In the genomic region with DNA sequence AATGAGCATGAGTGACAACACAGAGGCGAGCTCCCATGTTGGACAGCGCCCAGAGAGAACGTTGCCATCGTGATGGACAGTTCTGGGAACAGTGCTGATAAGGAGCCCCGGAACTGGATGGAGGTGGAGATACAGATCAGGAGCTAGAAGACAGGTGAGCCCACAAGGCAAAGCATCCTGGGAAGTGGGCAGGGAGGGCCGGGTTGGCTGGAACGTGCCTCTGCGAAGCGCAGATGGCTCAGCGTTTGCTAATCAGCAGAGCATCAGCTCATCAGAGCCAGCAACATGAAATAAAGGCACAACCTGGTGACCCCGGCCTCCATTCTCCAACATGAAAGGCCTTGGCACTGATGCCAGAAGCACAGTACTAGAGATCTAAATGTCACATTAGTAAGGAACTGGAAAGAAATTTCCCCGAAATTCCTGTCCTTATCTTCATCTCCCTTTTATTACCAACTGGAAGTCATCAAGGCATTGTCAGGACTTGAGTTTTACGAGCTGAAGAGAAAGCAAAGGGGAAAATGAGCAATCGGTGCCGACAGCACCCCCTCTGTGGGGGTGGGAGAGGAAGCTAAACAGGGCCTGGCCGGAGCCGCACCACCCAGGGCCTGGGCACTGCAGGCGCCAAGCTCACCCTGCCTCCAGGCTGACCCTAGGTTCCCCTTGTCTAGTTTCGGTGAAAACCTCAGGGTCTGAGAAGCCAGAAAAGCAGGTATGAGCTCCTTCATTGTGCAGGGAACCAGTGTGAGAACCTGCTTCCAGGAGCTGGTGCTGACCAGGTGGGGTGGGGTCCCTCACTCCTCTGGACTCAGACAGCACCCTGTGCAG, we compare ENCODE assay signal across 23 cellular contexts. TPM values are rescaled to one million over a fixed set of nuclear protein-coding genes. Genes with fewer than 3 reads are reported as not detected.
DNase-seq lines count a peak whose midpoint lies in the region; ATAC-seq, FAIRE-seq and TF ChIP-seq lines count a peak whose summit lies in the region.
"Had no signal": no experiment of that assay in that cellular context is flagged by ENCODE, and none has a peak within 500 bp of the region (broad histone marks: within the 10 kb centered on the region; RNA-seq: fewer than 3 reads in every experiment).

No MANE protein-coding gene starts in this region.

- H3K4me1 ChIP-seq in K562 (replicated peaks in 1 of 2; ENCODE audit: control insufficient read depth in 2 of 2, insufficient read depth in 2 of 2, low read length in 2 of 2): no peaks in the 10 kb centered on the region; a peak in 1 of 5 replicates
- peaks cover 82% of the 10 kb centered on the region for H3K4me1 ChIP-seq in mesodermal cell (ENCODE audit: control insufficient read depth, insufficient read depth, low read length, poor library complexity, severe bottlenecking)

- H3K4me3 ChIP-seq in K562: no peak overlapping the region
- no peak overlapping the region for H3K4me3 ChIP-seq in mesodermal cell (ENCODE audit: extremely low read depth, insufficient read depth, low read length, poor library complexity, severe bottlenecking)
- H3K4me3 ChIP-seq: cardiac muscle cell had no signal

- in situ Hi-C loops in K562 (cut with MboI): no loop called here

- H3K4me1 Mint-ChIP-seq in type B pancreatic cell (ENCODE audit: unreplicated experiment): peaks cover 63% of the 10 kb centered on the region
- H3K4me1 Mint-ChIP-seq: activated naive CD4-positive, alpha-beta T cell treated with anti-CD3 and anti-CD28 coated beads, Interleukin-2, amount 50 U/mL, for 24 hours; CD4-positive, CD25-positive, alpha-beta regulatory T cell had no signal

- BruUV-seq in K562 (replicated peaks; lab: Mats Ljungman, UMichigan): no TSS peak

- POLR2A ChIA-PET in K562 (lab: Yijun Ruan, JAX): interaction anchor here (0.6 to 1.0 kb wide), 3 partner anchors 12 to 626 kb away, joined by 3 to 5 read pairs (median 4); no protein-coding TSS in a partner anchor

- no peaks in the 10 kb centered on the region for H3K9me3 ChIP-seq in K562 (replicated peaks; ENCODE audit: control insufficient read depth, insufficient read depth, low read depth, low read length)
- H3K9me3 ChIP-seq in mesodermal cell (ENCODE audit: control insufficient read depth, low read length): no peaks in the 10 kb centered on the region

- H3K27me3 ChIP-seq in K562 (ENCODE audit: control insufficient read depth in 2 of 2, insufficient read depth in 2 of 2, low read length in 2 of 2): peaks cover 13 to 66% of the 10 kb centered on the region in 2 experiments; a peak in 4 of 5 replicates
- H3K27me3 ChIP-seq: cardiac muscle cell had no signal

- no peaks in the 10 kb centered on the region for H3K36me3 Mint-ChIP-seq in type B pancreatic cell
- H3K36me3 Mint-ChIP-seq: activated naive CD4-positive, alpha-beta T cell treated with anti-CD3 and anti-CD28 coated beads, Interleukin-2, amount 50 U/mL, for 24 hours; CD4-positive, CD25-positive, alpha-beta regulatory T cell; naive B cell had no signal

- 1% methylated on average over 19 of the region's 19 CpGs for WGBS in K562 (ENCODE audit: insufficient coverage, low coverage, missing lambda C conversion rate)
- 81 to 88% methylated on average over 16 to 17 of the region's 19 CpGs for WGBS in mesodermal cell (ENCODE audit: insufficient coverage in 2 of 2), 2 experiments

- TF ChIP-seq EP300 in K562 (IDR thresholded peaks at IDR 0.05; ENCODE audit: low read length): no peak

- H3K9me3 Mint-ChIP-seq in type B pancreatic cell: no peaks in the 10 kb centered on the region
- H3K9me3 Mint-ChIP-seq: activated naive CD4-positive, alpha-beta T cell treated with anti-CD3 and anti-CD28 coated beads, Interleukin-2, amount 50 U/mL, for 24 hours; CD4-positive, CD25-positive, alpha-beta regulatory T cell; naive B cell had no signal

- no peak for FAIRE-seq in K562 (lab: Jason Lieb, UNC)

- H3K36me3 ChIP-seq in K562 (ENCODE audit: control insufficient read depth, insufficient read depth, low read length) (no peaks in the 10 kb centered on the region), mesodermal cell (ENCODE audit: control insufficient read depth, insufficient read depth, low read length) (no peaks in the 10 kb centered on the region)
- H3K36me3 ChIP-seq: cardiac muscle cell had no signal

- no peak overlapping the region for H3K9ac ChIP-seq in K562 (ENCODE audit: insufficient read depth in 1 of 2, low read depth in 2 of 2, low read length in 2 of 2)

- TF ChIP-seq RAD21 in K562 (CRISPR knock-in tag; conservative IDR thresholded peaks at IDR 0.05 in 1 of 2, IDR thresholded peaks at IDR 0.05 in 1 of 2): no peak

- TF ChIP-seq CTCF in K562 (IDR thresholded peaks at IDR 0.05 in 2 of 3, conservative IDR thresholded peaks at IDR 0.05 in 1 of 3; ENCODE audit: insufficient read depth in 2 of 3, low read depth in 1 of 3, low read length in 3 of 3) (no peak), type B pancreatic cell (conservative IDR thresholded peaks at IDR 0.05) (no peak)

- no peak for ATAC-seq in K562
- ATAC-seq in GM18867 (IDR thresholded peaks at IDR 0.05; ENCODE audit: unreplicated experiment): no peak
- ATAC-seq: left ventricle myocardium superior, T-helper 17 cell had no signal

- no peaks in the 10 kb centered on the region for H3K79me2 ChIP-seq in K562 (ENCODE audit: control insufficient read depth, insufficient read depth, low read length)

- H3K27ac ChIP-seq in K562 (ENCODE audit: extremely low read depth, low read depth, low read length): no peak overlapping the region
- peak overlapping the region; percentile 98 for H3K27ac ChIP-seq in mesodermal cell (ENCODE audit: low read depth, low read length, severe bottlenecking)
- H3K27ac ChIP-seq: 22Rv1, cardiac muscle cell, RWPE1 had no signal

- no peak overlapping the region for H2AFZ ChIP-seq in K562 (ENCODE audit: low read depth, low read length)

- H3K4me3 Mint-ChIP-seq in type B pancreatic cell: peak overlapping the region; percentile 34
- H3K4me3 Mint-ChIP-seq: activated naive CD4-positive, alpha-beta T cell treated with anti-CD3 and anti-CD28 coated beads, Interleukin-2, amount 50 U/mL, for 24 hours; CD4-positive, CD25-positive, alpha-beta regulatory T cell; naive B cell; T-helper 17 cell had no signal

- intact Hi-C loops in K562 (cut with micrococcal nuclease): no loop called here

- H3K4me2 ChIP-seq in K562 (ENCODE audit: insufficient read depth, low read length): no peak overlapping the region

- H4K20me1 ChIP-seq in K562 (replicated peaks; ENCODE audit: control insufficient read depth, insufficient read depth, low read length): peaks cover 7% of the 10 kb centered on the region; the same call in 1 of the 2 replicates

- H3K27ac Mint-ChIP-seq in type B pancreatic cell: peak overlapping the region; percentile 96
- H3K27ac Mint-ChIP-seq: activated naive CD4-positive, alpha-beta T cell treated with anti-CD3 and anti-CD28 coated beads, Interleukin-2, amount 50 U/mL, for 24 hours; CD4-positive, CD25-positive, alpha-beta regulatory T cell; naive B cell; T-helper 17 cell had no signal

- TF ChIP-seq POLR2A in K562 (conservative IDR thresholded peaks at IDR 0.05): no peak

- CTCF ChIA-PET in K562 (lab: Yijun Ruan, JAX; ENCODE audit: low intra/inter-chr PET ratio): no interaction called here

- peak; percentile 34 for DNase-seq in SIG-M5 treated with dmso at 0.1 percent for 504 hours (lab: John Stamatoyannopoulos, UW; ENCODE audit: unreplicated experiment)
- no peak for DNase-seq in SIG-M5 (lab: John Stamatoyannopoulos, UW)
- DNase-seq in K562 (ENCODE audit: extremely low read depth in 1 of 4, low spot score in 3 of 4): no peak
- DNase-seq in type B pancreatic cell (ENCODE audit: extremely low spot score, unreplicated experiment): no peak
- no peak for DNase-seq in DMS153 treated with DMSO at 0.1 percent for 48 hours (lab: John Stamatoyannopoulos, UW; ENCODE audit: unreplicated experiment)
- no peak for DNase-seq in GM19238 (ENCODE audit: insufficient read length, low spot score)
- DNase-seq: activated CD8-positive, alpha-beta memory T cell treated with anti-CD3 and anti-CD28 coated beads, Interleukin-2, amount 50 U/mL, for 48 hours; CD4-positive, CD25-positive, alpha-beta regulatory T cell; DND-41; hypothalamus; KBM-7; left ventricle myocardium superior; naive B cell; NCI-H1105 treated with DMSO at 0.1 percent for 48 hours; NCI-H2171 treated with DMSO at 0.1 percent for 48 hours; stimulated activated CD4-positive, alpha-beta T cell treated with anti-CD3 and anti-CD28 coated beads, Interleukin-2, amount 100 ng/mL, for 24 hours; T-helper 17 cell had no signal

- no peaks in the 10 kb centered on the region for H3K27me3 Mint-ChIP-seq in type B pancreatic cell

- H3K9me1 ChIP-seq in K562 (ENCODE audit: control insufficient read depth, insufficient read depth, low read length): no peaks in the 10 kb centered on the region

RNA-seq across cellular contexts. Expression of a gene that starts 19.9 kb away (rescaled TPM):
- not detected in 2 replicates for total RNA-seq in K562 (2011; cell fraction: chromatin; rRNA removed; ENCODE audit: low replicate concordance)
- not detected in 2 replicates for total RNA-seq in K562 (2011; cell fraction: nucleolus; rRNA removed)
- not detected in 2 replicates for total RNA-seq in K562 (2011; cell fraction: nucleoplasm; rRNA removed)
- total RNA-seq in K562 (2014; rRNA removed): not detected in 2 replicates
- total RNA-seq in K562 (2014; rRNA removed; fragmentation: Illumina TruSeq; extraction: Trizol): not detected in 2 replicates
- not detected in 2 replicates for total RNA-seq in K562 (2015; rRNA removed; fragmentation: Illumina TruSeq; extraction: Trizol)
- not detected in 2 replicates for total RNA-seq in K562 (2021)
- not detected in 2 replicates for polyA plus RNA-seq in K562 (2011; rRNA removed)
- polyA plus RNA-seq in K562 (2011; cell fraction: cytosol; rRNA removed): not detected in 2 replicates
- polyA plus RNA-seq in K562 (2011; cell fraction: nucleus; rRNA removed): not detected in 2 replicates
- polyA plus RNA-seq in K562 (2012): 0.32 TPM in 1 of 2 replicates, not detected in the other
- 0.04 TPM in 1 of 2 replicates, not detected in the other for polyA plus RNA-seq in K562 (2014; fragmentation: Illumina TruSeq; extraction: Trizol)
- polyA plus RNA-seq in K562 (2014; fragmentation: Nextera tagmentation; extraction: Ambion mirVana): under 1 TPM in 1 of 2 experiments, not detected in 1; 0.01 TPM
- polyA plus RNA-seq in K562 (2014; rRNA removed): not detected in 2 replicates
- not detected in 2 replicates for polyA minus RNA-seq in K562 (2011; rRNA and poly(A)+ RNA removed)
- not detected in 2 replicates for polyA minus RNA-seq in K562 (2011; cell fraction: cytosol; rRNA and poly(A)+ RNA removed)
- not detected in 2 replicates for polyA minus RNA-seq in K562 (2011; cell fraction: nucleus; rRNA and poly(A)+ RNA removed)
- polyA plus RNA-seq in mesodermal cell (2013, experiment 1 of 2): 9.5 TPM
- polyA plus RNA-seq in mesodermal cell (2013, experiment 2 of 2): 8.2 TPM
- total RNA-seq in type B pancreatic cell (ENCODE audit: low replicate concordance): 3.2 and 6.4 TPM in 2 replicates
- total RNA-seq: cardiac muscle cell; CD4-positive, CD25-positive, alpha-beta regulatory T cell; T-helper 17 cell had no signal
- polyA plus RNA-seq: CD4-positive, CD25-positive, alpha-beta regulatory T cell had no signal
